Comparison of ENCODE assay signal across 8 cellular contexts in the genomic region with DNA sequence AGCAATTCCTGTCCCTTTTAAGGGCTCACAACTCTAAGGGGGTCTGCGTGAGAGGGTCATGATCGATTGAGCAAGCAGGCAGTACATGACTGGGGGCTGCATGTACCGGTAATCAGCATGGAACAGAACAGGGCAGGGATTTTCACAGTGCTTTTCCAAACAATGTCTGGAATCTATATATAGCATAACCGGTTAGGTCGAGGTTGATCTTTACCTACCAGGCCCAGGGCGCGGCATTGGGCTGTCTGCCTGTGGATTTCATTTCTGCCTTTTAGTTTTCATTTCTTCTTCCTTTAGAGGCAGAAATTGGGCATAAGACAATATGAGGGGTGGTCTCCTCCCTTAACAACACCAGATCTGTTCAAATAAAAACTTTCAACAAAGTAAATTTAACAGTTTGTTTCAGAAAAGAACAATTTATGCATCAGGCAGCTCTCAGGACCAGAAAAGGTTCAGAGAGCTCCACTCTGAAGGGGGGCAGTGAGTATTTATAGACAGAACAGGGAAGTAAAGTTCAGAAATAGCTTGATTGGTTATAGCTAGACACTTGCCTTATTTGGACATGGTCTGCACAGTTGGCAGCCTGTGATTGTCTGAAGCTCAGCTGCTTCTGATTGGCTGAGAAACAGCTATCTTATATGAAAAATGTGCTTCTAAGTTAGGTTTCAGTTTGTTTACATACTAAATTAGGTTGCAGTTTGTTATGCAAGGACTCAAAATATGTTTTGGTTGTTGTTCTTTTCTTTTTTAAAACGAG. TPM values are rescaled to one million over a fixed set of nuclear protein-coding genes. Genes with fewer than 3 reads are reported as not detected.
DNase-seq lines count a peak whose midpoint lies in the region; ATAC-seq and TF ChIP-seq lines count a peak whose summit lies in the region.

No MANE protein-coding gene starts in this region.

- TF ChIP-seq CTCF in ovary (IDR thresholded peaks at IDR 0.05) = no peak

- H3K4me3 ChIP-seq in ovary = no peak overlapping the region

- ATAC-seq in GM18511 (IDR thresholded peaks at IDR 0.05; ENCODE audit: unreplicated experiment) (peak; percentile 68), HG02870 (IDR thresholded peaks at IDR 0.05; ENCODE audit: unreplicated experiment) (peak; percentile 64), SK-N-SH treated with all-trans-retinoic acid at 6 μM for 48 hours (peak; percentile 88)

- intact Hi-C loops in ovary (cut with DNase I) = no loop called here

- H3K27ac ChIP-seq in ovary = no peak overlapping the region

- no peaks in the 10 kb centered on the region for H3K27me3 ChIP-seq in ovary

- no peak for TF ChIP-seq POLR2A in ovary (IDR thresholded peaks at IDR 0.05)

- WGBS in ovary, 3 donors = 80 to 86% (median 84%) methylated on average over 8 of the region's 8 CpGs

- no peaks in the 10 kb centered on the region for H3K9me3 ChIP-seq in ovary

- no peak for TF ChIP-seq EP300 in ovary (IDR thresholded peaks at IDR 0.05)

- no peaks in the 10 kb centered on the region for H3K36me3 ChIP-seq in ovary

- peaks cover 1% of the 10 kb centered on the region for H3K4me1 ChIP-seq in ovary (ENCODE audit: insufficient read depth)

- DNase-seq in lung microvascular endothelial cell (ENCODE audit: low read depth in 2 of 2) (peak; percentile 17 to 30), cerebellar cortex (ENCODE audit: low spot score) (no peak), hypothalamus (lab: John Stamatoyannopoulos, UW) (no peak), ovary (no peak)
- no peak for DNase-seq in activated effector memory CD4-positive, alpha-beta T cell treated with Interleukin-2 at 50 U/mL for 16 hours

TF ChIP-seq in SK-N-SH treated with all-trans-retinoic acid at 6 μM for 48 hours, 23 proteins besides CTCF, POLR2A, EP300 and RAD21:
- no peak for TF ChIP-seq RARB (CRISPR knock-in tag; IDR thresholded peaks at IDR 0.05)
- no peak for TF ChIP-seq ZFP3 (CRISPR knock-in tag; IDR thresholded peaks at IDR 0.05)
- no peak for TF ChIP-seq TOX (CRISPR knock-in tag; IDR thresholded peaks at IDR 0.05; ENCODE audit: borderline replicate concordance)
- no peak for TF ChIP-seq ZNF8 (CRISPR knock-in tag; IDR thresholded peaks at IDR 0.05)
- no peak for TF ChIP-seq ARNTL (CRISPR knock-in tag; IDR thresholded peaks at IDR 0.05; ENCODE audit: borderline replicate concordance, low read depth)
- no peak for TF ChIP-seq SNAI2 (CRISPR knock-in tag; IDR thresholded peaks at IDR 0.05)

RNA-seq across cellular contexts. Expression of a gene that starts 17.2 kb away (rescaled TPM):
- total RNA-seq in lung microvascular endothelial cell = 3.0 and 3.5 TPM in 2 replicates
- 10 to 100 TPM; 14.4 to 26.1 (median 23.7) TPM for total RNA-seq in ovary
- polyA plus RNA-seq in ovary = 10 to 100 TPM; 19.5 to 26.6 TPM

RNA-seq across cellular contexts. Expression of a gene that starts 36.4 kb away (rescaled TPM):
- 19.8 and 21.6 TPM in 2 replicates for total RNA-seq in lung microvascular endothelial cell
- total RNA-seq in ovary = 10 to 100 TPM in 5 of 7 donors, 1 to 10 TPM in 2; 6.3 to 41.4 (median 21.3) TPM
- polyA plus RNA-seq in ovary = 10 to 100 TPM in 1 of 2 donors, 1 to 10 TPM in 1; 8.7 to 26.0 TPM

Comparison
In these comparisons a context has a peak if more than half of its experiments do, and no peak if none do; other contexts are left out.
1. DNase-seq: peak in lung microvascular endothelial cell (2 of 2); none in cerebellar cortex (single experiment), hypothalamus (0 of 51), ovary (0 of 5) and activated effector memory CD4-positive, alpha-beta T cell treated with Interleukin-2 at 50 U/mL for 16 hours (single experiment).
2. Peak in every context shown above with its lines, with median percentiles within 50 percentile points of each other: ATAC-seq.